In genomic region chr15:90650117-90650955, GRCh38 we compare ENCODE assay signal across 8 cellular contexts.
DNase-seq lines count a peak whose midpoint lies in the region; ATAC-seq and TF ChIP-seq lines count a peak whose summit lies in the region.

No MANE protein-coding gene starts in this region.

- peak overlapping the region; percentile 54 for H3K27ac Mint-ChIP-seq in stimulated activated naive CD8-positive, alpha-beta T cell treated with anti-CD3 and anti-CD28 coated beads, Interleukin-15, Interleukin-2, amounts not matched to agents 100 ng/mL and 50 ng/mL, for 24 hours

- H3K27ac ChIP-seq in SJSA1 = peak overlapping the region; percentile 83
- no peak overlapping the region for H3K27ac ChIP-seq in foreskin keratinocyte

- peaks cover 38% of the 10 kb centered on the region for H3K4me1 ChIP-seq in SJSA1 (replicated peaks)
- no peaks in the 10 kb centered on the region for H3K4me1 ChIP-seq in foreskin keratinocyte

- peaks cover 4% of the 10 kb centered on the region for H3K27me3 Mint-ChIP-seq in stimulated activated naive CD8-positive, alpha-beta T cell treated with anti-CD3 and anti-CD28 coated beads, Interleukin-15, Interleukin-2, amounts not matched to agents 100 ng/mL and 50 ng/mL, for 24 hours

- H3K4me1 Mint-ChIP-seq in stimulated activated naive CD8-positive, alpha-beta T cell treated with anti-CD3 and anti-CD28 coated beads, Interleukin-15, Interleukin-2, amounts not matched to agents 100 ng/mL and 50 ng/mL, for 24 hours (ENCODE audit: low read depth) = peaks cover 43% of the 10 kb centered on the region

- no peak overlapping the region for H3K4me3 ChIP-seq in SJSA1

- no peaks in the 10 kb centered on the region for H3K9me3 Mint-ChIP-seq in stimulated activated naive CD8-positive, alpha-beta T cell treated with anti-CD3 and anti-CD28 coated beads, Interleukin-15, Interleukin-2, amounts not matched to agents 100 ng/mL and 50 ng/mL, for 24 hours

- no peaks in the 10 kb centered on the region for H3K9me3 ChIP-seq in SJSA1 (replicated peaks)

- DNase-seq in stimulated activated naive CD8-positive, alpha-beta T cell treated with anti-CD3 and anti-CD28 coated beads, Interleukin-15, Interleukin-2, amounts not matched to agents 100 U/mL and 50 U/mL, for 24 hours = no peak
- DNase-seq in SJSA1 (ENCODE audit: low read depth in 1 of 2, low spot score in 2 of 2) = peak in 1 of 2 experiments; percentile 67
- DNase-seq in foreskin keratinocyte = no peak
- DNase-seq in HuH-7.5 (ENCODE audit: low spot score) = no peak
- DNase-seq in C1 segment of cervical spinal cord (lab: John Stamatoyannopoulos, UW) = no peak
- no peak for DNase-seq in activated T-cell treated with anti-CD3 and anti-CD28 coated beads for 4 hours

- TF ChIP-seq CTCF in foreskin keratinocyte (conservative IDR thresholded peaks at IDR 0.05) = peak; percentile 12

- peaks cover 4% of the 10 kb centered on the region; the same call in 1 of the 2 replicates for H3K36me3 ChIP-seq in SJSA1

- no peak overlapping the region for H3K4me3 Mint-ChIP-seq in stimulated activated naive CD8-positive, alpha-beta T cell treated with anti-CD3 and anti-CD28 coated beads, Interleukin-15, Interleukin-2, amounts not matched to agents 100 ng/mL and 50 ng/mL, for 24 hours

- no peaks in the 10 kb centered on the region for H3K36me3 Mint-ChIP-seq in stimulated activated naive CD8-positive, alpha-beta T cell treated with anti-CD3 and anti-CD28 coated beads, Interleukin-15, Interleukin-2, amounts not matched to agents 100 ng/mL and 50 ng/mL, for 24 hours (ENCODE audit: low read depth)

- no peak for ATAC-seq in stimulated activated naive CD8-positive, alpha-beta T cell treated with anti-CD3 and anti-CD28 coated beads, Interleukin-15, Interleukin-2, amounts not matched to agents 100 U/mL and 50 U/mL, for 24 hours
- ATAC-seq in foreskin keratinocyte = no peak
- ATAC-seq in GM18519 (IDR thresholded peaks at IDR 0.05; ENCODE audit: low FRiP score, unreplicated experiment) = no peak

- H3K27me3 ChIP-seq in SJSA1 (replicated peaks) (no peaks in the 10 kb centered on the region), foreskin keratinocyte (no peaks in the 10 kb centered on the region)
